ENCODE assay signal across 13 cellular contexts in the genomic region with DNA sequence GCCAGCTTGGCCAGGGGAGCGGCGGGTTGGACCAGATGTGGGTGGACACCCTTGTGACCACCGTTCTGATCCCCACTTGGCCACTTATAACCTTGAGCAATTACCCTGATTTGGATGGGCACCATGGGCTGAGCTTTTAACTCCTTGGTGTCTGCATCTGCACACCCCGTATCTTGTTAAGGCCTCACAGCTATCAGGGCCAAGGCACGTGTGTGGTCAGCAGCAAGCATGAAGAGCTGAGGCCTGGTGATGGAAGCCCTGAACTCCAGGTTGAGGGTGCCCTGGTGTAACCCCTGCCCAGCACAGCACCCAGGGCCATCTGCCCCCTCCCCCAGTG.
A peak's percentile ranks its signal among the peaks of the same experiment; 100 is the strongest.
DNase-seq lines count a peak whose midpoint lies in the region; ATAC-seq, FAIRE-seq and TF ChIP-seq lines count a peak whose summit lies in the region.
"Had no signal": no experiment of that assay in that cellular context is flagged by ENCODE, and none has a peak within 500 bp of the region (broad histone marks: within the 10 kb centered on the region; RNA-seq: fewer than 3 reads in every experiment).

No MANE protein-coding gene starts in this region.

- no peak for TF ChIP-seq POLR2A in K562 (conservative IDR thresholded peaks at IDR 0.05)

- H3K27me3 ChIP-seq in GM23248 (replicated peaks; ENCODE audit: insufficient read depth): no peaks in the 10 kb centered on the region
- no peaks in the 10 kb centered on the region for H3K27me3 ChIP-seq in K562 (ENCODE audit: control insufficient read depth in 2 of 2, insufficient read depth in 2 of 2, low read length in 2 of 2)
- no peaks in the 10 kb centered on the region for H3K27me3 ChIP-seq in skeletal muscle tissue (ENCODE audit: control insufficient read depth in 3 of 3, insufficient read depth in 3 of 3, low read length in 3 of 3)

- no peak for DNase-seq in GM23248
- DNase-seq in K562 (ENCODE audit: extremely low read depth in 1 of 4, low spot score in 3 of 4): no peak
- DNase-seq in kidney: no peak
- no peak for DNase-seq in NK-92 (lab: John Stamatoyannopoulos, UW; ENCODE audit: unreplicated experiment)
- DNase-seq in GM19238 (ENCODE audit: insufficient read length, low spot score): no peak
- DNase-seq in SKM-1 treated with dmso at 0.1 percent for 144 hours (lab: John Stamatoyannopoulos, UW; ENCODE audit: unreplicated experiment): no peak
- DNase-seq: CD4-positive, CD25-positive, alpha-beta regulatory T cell; cerebellar nuclear complex; NCI-H187; OCI-M1; stimulated activated CD4-positive, alpha-beta T cell treated with anti-CD3 and anti-CD28 coated beads, Interleukin-2, amount 100 ng/mL, for 24 hours had no signal

- POLR2A ChIA-PET in K562 (lab: Yijun Ruan, JAX): interaction anchor here (0.8 to 3.0 kb wide), 3 partner anchors 10 to 21 kb away, joined by 3 to 14 read pairs (median 5); no protein-coding TSS in a partner anchor

- FAIRE-seq in K562 (lab: Jason Lieb, UNC): peak; percentile 67
- FAIRE-seq in kidney (lab: Jason Lieb, UNC): no peak

- H4K20me1 ChIP-seq in GM23248 (ENCODE audit: insufficient read depth) (no peaks in the 10 kb centered on the region), K562 (replicated peaks; ENCODE audit: control insufficient read depth, insufficient read depth, low read length) (0 out of 2 replicates have a peak, but pooled peaks cover 20% of the 10 kb centered on the region)

- H3K9me1 ChIP-seq in K562 (ENCODE audit: control insufficient read depth, insufficient read depth, low read length): peaks cover 9% of the 10 kb centered on the region

- H3K27ac ChIP-seq in GM23248 (peak overlapping the region; percentile 99), K562 (ENCODE audit: extremely low read depth, low read depth, low read length) (no peak overlapping the region), kidney (ENCODE audit: low read depth in 2 of 2, low read length in 2 of 2) (peak overlapping the region; percentile 92 to 95), skeletal muscle tissue (ENCODE audit: low read depth, low read length) (peak overlapping the region; percentile 45)

- H3K9me3 ChIP-seq in GM23248 (ENCODE audit: low read depth) (no peaks in the 10 kb centered on the region), K562 (replicated peaks; ENCODE audit: control insufficient read depth, insufficient read depth, low read depth, low read length) (no peaks in the 10 kb centered on the region), kidney (ENCODE audit: control insufficient read depth in 1 of 2, low read length in 2 of 2) (no peaks in the 10 kb centered on the region), skeletal muscle tissue (ENCODE audit: control insufficient read depth in 3 of 3, low read length in 3 of 3) (no peaks in the 10 kb centered on the region)

- CTCF ChIA-PET in K562 (lab: Yijun Ruan, JAX; ENCODE audit: low intra/inter-chr PET ratio): no interaction called here

- peaks cover 34% of the 10 kb centered on the region for H3F3A ChIP-seq in GM23248 (ENCODE audit: insufficient read depth)

- H2AFZ ChIP-seq in GM23248 (no peak overlapping the region), K562 (ENCODE audit: low read depth, low read length) (no peak overlapping the region)

- H3K79me2 ChIP-seq in GM23248 (ENCODE audit: insufficient read depth): peaks cover 89% of the 10 kb centered on the region
- peaks cover 10% of the 10 kb centered on the region; the same call in 2 of the 3 replicates for H3K79me2 ChIP-seq in K562 (ENCODE audit: control insufficient read depth, insufficient read depth, low read length)

- intact Hi-C loops in K562 (cut with micrococcal nuclease): no loop called here
- intact Hi-C loops in kidney (cut with DNase I): no loop called here

- BruUV-seq in K562 (replicated peaks; lab: Mats Ljungman, UMichigan): no TSS peak

- ATAC-seq in K562: peak; percentile 4; the same call in 2 of the 3 replicates
- ATAC-seq in HG03095 (IDR thresholded peaks at IDR 0.05; ENCODE audit: unreplicated experiment): no peak

- no peak for TF ChIP-seq EP300 in K562 (IDR thresholded peaks at IDR 0.05; ENCODE audit: low read length)

- TF ChIP-seq CTCF in K562 (IDR thresholded peaks at IDR 0.05 in 2 of 3, conservative IDR thresholded peaks at IDR 0.05 in 1 of 3; ENCODE audit: insufficient read depth in 2 of 3, low read depth in 1 of 3, low read length in 3 of 3): no peak
- no peak for TF ChIP-seq CTCF in kidney (IDR thresholded peaks at IDR 0.05; ENCODE audit: borderline replicate concordance, extremely low read depth, insufficient read depth)

- H3K4me1 ChIP-seq in GM23248 (ENCODE audit: insufficient read depth) (peaks cover 68% of the 10 kb centered on the region), K562 (replicated peaks in 1 of 2; ENCODE audit: control insufficient read depth in 2 of 2, insufficient read depth in 2 of 2, low read length in 2 of 2) (peaks cover 21 to 77% of the 10 kb centered on the region in 2 experiments), kidney (ENCODE audit: control insufficient read depth in 1 of 2, insufficient read depth in 1 of 2, low read depth in 1 of 2, low read length in 2 of 2) (peaks cover 68 to 86% of the 10 kb centered on the region in 2 donors), skeletal muscle tissue (ENCODE audit: control insufficient read depth in 3 of 3, insufficient read depth in 3 of 3, low read length in 3 of 3) (peaks cover 88 to 98% (median 97%) of the 10 kb centered on the region in 3 donors)

- H3K4me3 ChIP-seq in GM23248 (no peak overlapping the region), K562 (no peak overlapping the region), kidney (ENCODE audit: low read length in 2 of 2) (no peak overlapping the region), skeletal muscle tissue (ENCODE audit: low read length in 3 of 3) (no peak overlapping the region)

- H3K4me2 ChIP-seq in GM23248 (ENCODE audit: unreplicated experiment) (peak overlapping the region; percentile 8), K562 (ENCODE audit: insufficient read depth, low read length) (no peak overlapping the region)

- H3K9me2 ChIP-seq in GM23248 (ENCODE audit: insufficient read depth): no peaks in the 10 kb centered on the region

- in situ Hi-C loops in GM23248 (cut with MboI) (no loop called here), K562 (cut with MboI) (no loop called here)

- no peak for TF ChIP-seq RAD21 in K562 (CRISPR knock-in tag; conservative IDR thresholded peaks at IDR 0.05 in 1 of 2, IDR thresholded peaks at IDR 0.05 in 1 of 2)

- H3K9ac ChIP-seq in GM23248: peak overlapping the region; percentile 87
- peak overlapping the region in 1 of 2 experiments; percentile 46; a peak in 2 of 4 replicates for H3K9ac ChIP-seq in K562 (ENCODE audit: insufficient read depth in 1 of 2, low read depth in 2 of 2, low read length in 2 of 2)
- H3K9ac ChIP-seq in kidney (ENCODE audit: low read length in 2 of 2): peak overlapping the region in 1 of 2 donors; percentile 69
- H3K9ac ChIP-seq in skeletal muscle tissue (ENCODE audit: low read depth in 1 of 3, low read length in 3 of 3): peak overlapping the region in 1 of 3 donors; percentile 54

- H3K36me3 ChIP-seq in GM23248 (ENCODE audit: low read depth): 0 out of 2 replicates have a peak, but pooled peaks cover 3% of the 10 kb centered on the region
- peaks cover 16% of the 10 kb centered on the region; the same call in 2 of the 3 replicates for H3K36me3 ChIP-seq in K562 (ENCODE audit: control insufficient read depth, insufficient read depth, low read length)
- H3K36me3 ChIP-seq in kidney (ENCODE audit: control insufficient read depth in 1 of 2, insufficient read depth in 2 of 2, low read length in 2 of 2): peaks cover 0 to 6% of the 10 kb centered on the region in 2 donors
- H3K36me3 ChIP-seq in skeletal muscle tissue (ENCODE audit: control insufficient read depth in 3 of 3, insufficient read depth in 3 of 3, low read length in 3 of 3): peaks cover 5 to 9% (median 6%) of the 10 kb centered on the region in 3 donors

- 19 to 24% methylated on average over 5 of the region's 5 CpGs for WGBS in GM23248 (ENCODE audit: low coverage in 1 of 2, low lambda C conversion rate in 2 of 2, missing lambda C conversion rate in 2 of 2), 2 experiments
- WGBS in K562 (ENCODE audit: insufficient coverage, low coverage, missing lambda C conversion rate): 68% methylated on average over 5 of the region's 5 CpGs

TF ChIP-seq in K562, 482 proteins besides CTCF, POLR2A, EP300 and RAD21 (continues in another document):
- TF ChIP-seq, protein P1, sequence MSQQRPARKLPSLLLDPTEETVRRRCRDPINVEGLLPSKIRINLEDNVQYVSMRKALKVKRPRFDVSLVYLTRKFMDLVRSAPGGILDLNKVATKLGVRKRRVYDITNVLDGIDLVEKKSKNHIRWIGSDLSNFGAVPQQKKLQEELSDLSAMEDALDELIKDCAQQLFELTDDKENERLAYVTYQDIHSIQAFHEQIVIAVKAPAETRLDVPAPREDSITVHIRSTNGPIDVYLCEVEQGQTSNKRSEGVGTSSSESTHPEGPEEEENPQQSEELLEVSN (IDR thresholded peaks at IDR 0.05; ENCODE audit: borderline replicate concordance in 1 of 2, extremely low read depth in 1 of 2, insufficient read depth in 1 of 2, insufficient read length in 1 of 2, low read depth in 1 of 2, low read length in 1 of 2, poor library complexity in 1 of 2, severe bottlenecking in 1 of 2): peak in 1 of 2 experiments; percentile 26
